ENCODE assay signal across 8 cellular contexts in the genomic region with DNA sequence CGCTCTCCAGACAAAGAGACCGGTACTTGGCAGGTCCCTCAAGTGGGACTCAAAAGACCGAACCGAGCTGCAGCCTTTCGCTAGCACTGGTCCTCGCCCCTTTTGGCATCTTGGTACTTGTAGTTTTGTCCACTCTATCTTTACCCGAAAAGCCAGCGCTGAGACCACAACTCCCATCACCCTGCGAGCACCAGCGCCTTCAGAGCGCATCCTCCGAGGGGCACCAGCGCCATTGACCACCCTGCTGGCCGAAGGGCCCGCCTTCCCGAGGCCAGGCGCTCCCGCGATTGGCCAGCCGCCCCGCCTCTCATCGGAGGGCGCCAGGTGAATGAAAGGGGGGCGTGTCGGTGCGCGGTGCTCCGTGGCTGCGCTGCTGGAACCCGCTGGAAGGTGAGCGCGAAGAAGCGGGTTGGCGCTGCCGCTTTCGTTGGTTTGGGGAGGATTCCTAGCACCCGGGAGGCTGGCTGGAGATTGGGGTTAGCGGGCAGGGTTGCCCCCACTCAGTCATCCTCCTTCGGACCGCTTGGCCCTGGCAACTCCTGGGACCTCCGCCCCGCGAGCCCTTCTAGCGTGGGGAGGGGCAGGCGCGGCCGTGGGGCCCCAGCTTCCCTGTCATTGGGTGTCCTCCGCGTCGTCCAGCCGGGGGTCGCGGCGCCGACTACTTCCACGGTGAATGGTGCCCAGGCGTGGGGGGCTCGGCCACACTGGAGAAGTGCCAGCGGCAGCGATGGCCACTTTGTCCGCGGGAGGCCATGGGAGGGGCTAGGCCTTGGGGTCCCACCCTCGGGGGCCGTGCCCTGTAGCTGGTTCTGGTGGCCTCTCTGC. TPM values are rescaled to one million over a fixed set of nuclear protein-coding genes. Genes with fewer than 3 reads are reported as not detected.
DNase-seq lines count a peak whose midpoint lies in the region; ATAC-seq lines count a peak whose summit lies in the region.

A gene (plus strand): TSS at position 357 of the 825 bp plus-strand sequence. CDS start 5,553 bp downstream, outside the sequence.

- H3K4me1 Mint-ChIP-seq in activated CD4-positive, alpha-beta T cell treated with anti-CD3 and anti-CD28 coated beads, Interleukin-2, amount 10 ng/mL, durations not matched to agents 24 days and 14 days = peaks cover 11% of the 10 kb centered on the region

- intact Hi-C loops in activated CD4-positive, alpha-beta T cell treated with anti-CD3 and anti-CD28 coated beads, Interleukin-2, amount 10 ng/mL, durations not matched to agents 24 days and 14 days (cut with micrococcal nuclease) = no loop called here

- DNase-seq in D341Med (ENCODE audit: low spot score) (peak; percentile 79), NCI-H1417 (lab: John Stamatoyannopoulos, UW) (peak; percentile 96 to 99 (median 99)), ecto neural progenitor cell (ENCODE audit: low spot score) (peak; percentile 97), left lobe of liver (ENCODE audit: low spot score) (peak; percentile 58)
- peak; percentile 69 for DNase-seq in activated CD4-positive, alpha-beta T cell treated with anti-CD3 and anti-CD28 coated beads, Interleukin-2, amount 10 ng/mL, durations not matched to agents 24 days and 14 days
- DNase-seq in stimulated activated CD4-positive, alpha-beta T cell treated with anti-CD3 and anti-CD28 coated beads, Interleukin-1b, Interleukin-23, amount 100 ng/mL, for 24 hours (ENCODE audit: low read depth in 4 of 4, low spot score in 1 of 4) = peak in 3 of 4 experiments; percentile 17 to 29 (median 25)

- H3K27ac Mint-ChIP-seq in activated CD4-positive, alpha-beta T cell treated with anti-CD3 and anti-CD28 coated beads, Interleukin-2, amount 10 ng/mL, durations not matched to agents 24 days and 14 days = peak within 1 kb of the TSS; percentile 45

- peaks cover 2% of the 10 kb centered on the region for H3K36me3 Mint-ChIP-seq in activated CD4-positive, alpha-beta T cell treated with anti-CD3 and anti-CD28 coated beads, Interleukin-2, amount 10 ng/mL, durations not matched to agents 24 days and 14 days (ENCODE audit: low read depth)

- H3K9me3 Mint-ChIP-seq in activated CD4-positive, alpha-beta T cell treated with anti-CD3 and anti-CD28 coated beads, Interleukin-2, amount 10 ng/mL, durations not matched to agents 24 days and 14 days = no peaks in the 10 kb centered on the region

- H3K4me3 Mint-ChIP-seq in activated CD4-positive, alpha-beta T cell treated with anti-CD3 and anti-CD28 coated beads, Interleukin-2, amount 10 ng/mL, durations not matched to agents 24 days and 14 days = peak within 1 kb of the TSS; percentile 55

- ATAC-seq in left lobe of liver (peak; percentile 82), HG02798 (IDR thresholded peaks at IDR 0.05; ENCODE audit: poor library complexity, unreplicated experiment) (no peak), GM21367 (IDR thresholded peaks at IDR 0.05; ENCODE audit: unreplicated experiment) (no peak)

- H3K27me3 Mint-ChIP-seq in activated CD4-positive, alpha-beta T cell treated with anti-CD3 and anti-CD28 coated beads, Interleukin-2, amount 10 ng/mL, durations not matched to agents 24 days and 14 days = peaks cover 51% of the 10 kb centered on the region

RNA-seq across cellular contexts. Expression of the gene that starts here (rescaled TPM):
- total RNA-seq in activated CD4-positive, alpha-beta T cell treated with anti-CD3 and anti-CD28 coated beads, Interleukin-2, amount 10 ng/mL, durations not matched to agents 24 days and 14 days = not detected in 2 replicates
- not detected for total RNA-seq in left lobe of liver

Comparison
In these comparisons a context has a peak if more than half of its experiments do, and no peak if none do; other contexts are left out.
1. Peak in DNase-seq in activated CD4-positive, alpha-beta T cell treated with anti-CD3 and anti-CD28 coated beads, Interleukin-2, amount 10 ng/mL, durations not matched to agents 24 days and 14 days; RNA of the gene not detected or under 1 TPM.
2. Peak in DNase-seq and ATAC-seq in left lobe of liver; RNA of the gene not detected or under 1 TPM.
3. DNase-seq: peak in every context shown above with its lines; median percentile 99 in NCI-H1417; 97 in ecto neural progenitor cell; 79 in D341Med; 69 in activated CD4-positive, alpha-beta T cell treated with anti-CD3 and anti-CD28 coated beads, Interleukin-2, amount 10 ng/mL, durations not matched to agents 24 days and 14 days; 58 in left lobe of liver; 25 in stimulated activated CD4-positive, alpha-beta T cell treated with anti-CD3 and anti-CD28 coated beads, Interleukin-1b, Interleukin-23, amount 100 ng/mL, for 24 hours.